ENCODE assay signal across 9 cellular contexts in the genomic region with DNA sequence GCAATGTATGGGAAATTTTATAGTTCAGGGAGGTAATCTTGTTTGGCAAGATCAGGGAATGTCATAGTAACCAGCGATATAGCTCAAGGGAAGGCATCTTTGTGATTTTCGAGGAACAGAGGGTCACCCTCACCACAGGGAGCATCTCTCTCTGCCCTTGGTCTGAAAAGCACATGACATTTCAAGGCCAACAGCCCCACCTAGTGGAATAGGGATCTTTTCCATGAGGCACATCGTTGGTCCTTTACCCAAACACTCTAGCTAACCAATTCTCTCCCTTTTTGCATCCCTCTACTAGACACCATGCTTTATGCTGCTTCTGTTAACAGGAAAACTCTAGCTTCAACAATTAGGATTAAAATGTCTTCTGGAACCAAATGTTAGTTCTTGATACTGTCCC.
DNase-seq lines count a peak whose midpoint lies in the region; ATAC-seq and TF ChIP-seq lines count a peak whose summit lies in the region.
"Had no signal": no experiment of that assay in that cellular context is flagged by ENCODE, and none has a peak within 500 bp of the region (broad histone marks: within the 10 kb centered on the region; RNA-seq: fewer than 3 reads in every experiment).

No MANE protein-coding gene starts in this region.

- H3K4me1 Mint-ChIP-seq in glutamatergic neuron (ENCODE audit: low read depth, unreplicated experiment) = no peaks in the 10 kb centered on the region

- no peak overlapping the region for H3K27ac Mint-ChIP-seq in glutamatergic neuron (ENCODE audit: unreplicated experiment)
- H3K27ac Mint-ChIP-seq: activated naive CD4-positive, alpha-beta T cell treated with anti-CD3 and anti-CD28 coated beads, Interleukin-2, amount 50 U/mL, for 72 hours had no signal

- peaks cover 2% of the 10 kb centered on the region for H3K9me3 Mint-ChIP-seq in glutamatergic neuron (ENCODE audit: unreplicated experiment)

- peak; percentile 67 for TF ChIP-seq CTCF in VCaP (conservative IDR thresholded peaks at IDR 0.05)
- TF ChIP-seq CTCF in glutamatergic neuron (IDR thresholded peaks at IDR 0.05; ENCODE audit: partially characterized antibody, unreplicated experiment) = peak; percentile 44

- peaks cover 12% of the 10 kb centered on the region for H3K36me3 Mint-ChIP-seq in glutamatergic neuron (ENCODE audit: unreplicated experiment)

- no peaks in the 10 kb centered on the region for H3K27me3 Mint-ChIP-seq in glutamatergic neuron (ENCODE audit: unreplicated experiment)

- ATAC-seq in GM19324 (IDR thresholded peaks at IDR 0.05; ENCODE audit: low FRiP score, unreplicated experiment) = peak; percentile 71
- ATAC-seq: activated naive CD4-positive, alpha-beta T cell treated with anti-CD3 and anti-CD28 coated beads, Interleukin-2, amount 50 U/mL, for 72 hours had no signal

- in situ Hi-C loops in KBM-7 (cut with MboI; ENCODE audit: low pct_unique_long_range_greater_than_20kb, low sequenced_read_pairs) = no loop called here

- DNase-seq in DMS 273 (lab: John Stamatoyannopoulos, UW; ENCODE audit: unreplicated experiment) (peak; percentile 48), DMS 273 treated with DMSO at 0.1 percent for 48 hours (lab: John Stamatoyannopoulos, UW) (no peak), KBM-7 (peak; percentile 57), glutamatergic neuron (peak; percentile 16), GOT3 (lab: John Stamatoyannopoulos, UW) (no peak), 8988T (no peak)

- no peak overlapping the region for H3K4me3 Mint-ChIP-seq in glutamatergic neuron (ENCODE audit: unreplicated experiment)

- no peak overlapping the region for H3K27ac ChIP-seq in VCaP

Comparison
In these comparisons a context has a peak if more than half of its experiments do, and no peak if none do; other contexts are left out.
1. DNase-seq: peak in DMS 273 (single experiment), KBM-7 (single experiment) and glutamatergic neuron (single experiment); none in DMS 273 treated with DMSO at 0.1 percent for 48 hours (single experiment), GOT3 (single experiment) and 8988T (single experiment).